Comparison of ENCODE assay signal across 26 cellular contexts in genomic region chr1:74420497-74420896, GRCh38.
"Had no signal": no experiment of that assay in that cellular context is flagged by ENCODE, and none has a peak within 500 bp of the region (broad histone marks: within the 10 kb centered on the region; RNA-seq: fewer than 3 reads in every experiment).

No MANE protein-coding gene starts in this region.

- H3K9me3 ChIP-seq: colonic mucosa, gastrocnemius medialis, neutrophil, pancreas, stomach, testis, tibial artery had no signal

- H3K27ac ChIP-seq: colonic mucosa, epithelial cell of prostate, gastrocnemius medialis, neutrophil, pancreas, stomach, testis, tibial artery had no signal

- H3K4me1 ChIP-seq: colonic mucosa, gastrocnemius medialis, pancreas, stomach had no signal

- H3K4me2 ChIP-seq: smooth muscle cell had no signal

- H3K36me3 ChIP-seq: colonic mucosa, gastrocnemius medialis, neutrophil, pancreas, stomach, tibial artery had no signal

- ATAC-seq: esophagus mucosa; gastrocnemius medialis; naive thymus-derived CD8-positive, alpha-beta T cell; pancreas; sciatic nerve; stimulated activated effector memory CD8-positive, alpha-beta T cell treated with anti-CD3 and anti-CD28 coated beads, Interleukin-12 subunit alpha, Interleukin-12 subunit beta, amount 100 ng/mL, for 72 hours had no signal

- DNase-seq: colonic mucosa; effector CD8-positive, alpha-beta T cell; endodermal cell; foreskin fibroblast; gastrocnemius medialis; hippocampal formation; immature natural killer cell; islet precursor cell; kidney glomerular epithelial cell; naive thymus-derived CD8-positive, alpha-beta T cell; nephron progenitor cell; pancreas; retina; stimulated activated CD4-positive, alpha-beta T cell treated with anti-CD3 and anti-CD28 coated beads, Interleukin-12 subunit alpha, Interleukin-12 subunit beta, amount 100 ng/mL, for 4 hours; stimulated activated CD4-positive, alpha-beta T cell treated with anti-CD3 and anti-CD28 coated beads, Interleukin-1b, Interleukin-23, amount 100 ng/mL, for 48 hours; stimulated activated CD4-positive, alpha-beta T cell treated with anti-CD3 and anti-CD28 coated beads, Interleukin-4, amount 100 ng/mL, for 1 hour; stimulated activated naive CD4-positive, alpha-beta T cell treated with Interleukin-2 at 50 U/mL for 16 hours; stomach; testis; tibial artery had no signal

- H3K27me3 ChIP-seq: colonic mucosa, gastrocnemius medialis, neutrophil, pancreas, stomach, testis, tibial artery had no signal

- H3K4me3 ChIP-seq: colonic mucosa, gastrocnemius medialis, pancreas, smooth muscle cell, stomach, testis, tibial artery had no signal
